Comparison of ENCODE assay signal across 10 cellular contexts in genomic region chr4:185112104-185112503, GRCh38. TPM values are rescaled to one million over a fixed set of nuclear protein-coding genes. Genes with fewer than 3 reads are reported as not detected.
DNase-seq lines count a peak whose midpoint lies in the region; FAIRE-seq and TF ChIP-seq lines count a peak whose summit lies in the region.
"Had no signal": no experiment of that assay in that cellular context is flagged by ENCODE, and none has a peak within 500 bp of the region (broad histone marks: within the 10 kb centered on the region; RNA-seq: fewer than 3 reads in every experiment).

No MANE protein-coding gene starts in this region.

- H2AFZ ChIP-seq in H1 (ENCODE audit: low read length): no peak overlapping the region

- no peaks in the 10 kb centered on the region for H3K79me1 ChIP-seq in H1 (ENCODE audit: low read depth, low read length)
- no peaks in the 10 kb centered on the region for H3K79me1 ChIP-seq in mesendoderm (ENCODE audit: low read length)

- H4K8ac ChIP-seq in H1 (ENCODE audit: extremely low read depth, insufficient read depth, low read length) (no peak overlapping the region), mesendoderm (ENCODE audit: low read depth, low read length) (no peak overlapping the region)

- no peaks in the 10 kb centered on the region; the same call in 1 of the 2 replicates for H3K23me2 ChIP-seq in H1 (ENCODE audit: low read depth, low read length)

- no peak overlapping the region for H4K5ac ChIP-seq in H1 (ENCODE audit: insufficient read length, low read depth, low read length)
- H4K5ac ChIP-seq in mesendoderm (ENCODE audit: low read length): no peak overlapping the region

- no peak overlapping the region for H4K91ac ChIP-seq in H1 (replicated peaks; ENCODE audit: insufficient read length, low read length)

- H3K9ac ChIP-seq in H1 (replicated peaks in 1 of 4; ENCODE audit: extremely low read depth in 1 of 4, low read depth in 3 of 4, low read length in 3 of 4): no peak overlapping the region
- no peak overlapping the region for H3K9ac ChIP-seq in mesendoderm (ENCODE audit: low read length)

- H2AK5ac ChIP-seq in H1 (ENCODE audit: low read depth, low read length): peak overlapping the region; percentile 90; the same call in 1 of the 2 replicates
- H2AK5ac ChIP-seq in mesendoderm (ENCODE audit: low read length): no peak overlapping the region

- H3K56ac ChIP-seq in H1 (replicated peaks; ENCODE audit: insufficient read length, low read depth, low read length) (peak overlapping the region; percentile 20), mesendoderm (ENCODE audit: low read length) (peak overlapping the region; percentile 1)

- H3K9me3 ChIP-seq in H1 (ENCODE audit: insufficient read depth in 2 of 2, low read depth in 1 of 2, low read length in 1 of 2) (no peaks in the 10 kb centered on the region), suprapubic skin (no peaks in the 10 kb centered on the region)

- no peaks in the 10 kb centered on the region for H4K20me1 ChIP-seq in H1 (replicated peaks in 1 of 2; ENCODE audit: control insufficient read depth in 1 of 2, insufficient read depth in 2 of 2, low read length in 2 of 2)

- 0 out of 2 replicates have a peak overlapping the region, but pooled peaks have one; percentile 37 for H2BK20ac ChIP-seq in H1 (ENCODE audit: low read length)

- TF ChIP-seq EP300 in H1 (IDR thresholded peaks at IDR 0.05; ENCODE audit: borderline replicate concordance in 1 of 2, low read depth in 2 of 2, low read length in 2 of 2) (no peak), suprapubic skin (IDR thresholded peaks at IDR 0.05) (no peak)

- H3K4ac ChIP-seq in H1 (replicated peaks; ENCODE audit: insufficient read length, low read depth, low read length): peak overlapping the region; percentile 57
- no peak overlapping the region for H3K4ac ChIP-seq in mesendoderm (ENCODE audit: low read depth, low read length)

- TF ChIP-seq POLR2A in H1 (IDR thresholded peaks at IDR 0.05; ENCODE audit: control extremely low read depth in 1 of 2, low read depth in 2 of 2, low read length in 2 of 2): no peak
- no peak for TF ChIP-seq POLR2A in suprapubic skin (IDR thresholded peaks at IDR 0.05)

- H2BK120ac ChIP-seq in H1 (replicated peaks; ENCODE audit: low read depth, low read length) (no peak overlapping the region), mesendoderm (ENCODE audit: low read depth, low read length) (no peak overlapping the region)

- TF ChIP-seq CTCF in AG10803 (conservative IDR thresholded peaks at IDR 0.05; ENCODE audit: low read length) (no peak), H1 (IDR thresholded peaks at IDR 0.05; ENCODE audit: control extremely low read depth in 1 of 3, insufficient read depth in 1 of 3, low read depth in 1 of 3, low read length in 3 of 3) (no peak), suprapubic skin (IDR thresholded peaks at IDR 0.05) (no peak)

- no peak overlapping the region for H3K14ac ChIP-seq in H1 (ENCODE audit: insufficient read length)

- H3K18ac ChIP-seq in H1 (ENCODE audit: extremely low read depth, low read length) (no peak overlapping the region), mesendoderm (ENCODE audit: low read length) (no peak overlapping the region)

- H3K79me2 ChIP-seq in H1 (ENCODE audit: control insufficient read depth in 1 of 2, insufficient read depth in 2 of 2, low read length in 2 of 2) (no peaks in the 10 kb centered on the region), mesendoderm (ENCODE audit: control insufficient read depth, insufficient read depth, low read length) (no peaks in the 10 kb centered on the region)

- H3K36me3 ChIP-seq in H1 (ENCODE audit: control insufficient read depth in 2 of 4, insufficient read depth in 4 of 4, low read length in 3 of 4) (no peaks in the 10 kb centered on the region), mesendoderm (ENCODE audit: control insufficient read depth, insufficient read depth, low read length) (no peaks in the 10 kb centered on the region), suprapubic skin (no peaks in the 10 kb centered on the region)

- DNase-seq in AG10803 (ENCODE audit: low read depth) (peak; percentile 86), NCI-H2227 treated with DMSO at 0.1 percent for 48 hours (lab: John Stamatoyannopoulos, UW) (peak; percentile 8), H1 (ENCODE audit: low read depth in 1 of 2, low spot score in 2 of 2) (peak in 1 of 2 experiments; percentile 23), mesendoderm (peak; percentile 62), SHP77 (lab: John Stamatoyannopoulos, UW) (no peak), suprapubic skin (ENCODE audit: low spot score in 2 of 2) (no peak), NAMALWA (ENCODE audit: low spot score) (no peak)
- no peak for DNase-seq in stimulated activated CD4-positive, alpha-beta T cell treated with anti-CD3 and anti-CD28 coated beads, Interleukin-4, amount 100 ng/mL, for 4 hours
- DNase-seq: substantia nigra had no signal

- H3K27ac ChIP-seq in H1 (ENCODE audit: low read depth, low read length) (no peak overlapping the region), mesendoderm (ENCODE audit: low read depth, low read length) (no peak overlapping the region), suprapubic skin (no peak overlapping the region)

- H3K4me3 ChIP-seq in AG10803 (ENCODE audit: low read length) (no peak overlapping the region), H1 (ENCODE audit: extremely low read depth in 1 of 4, insufficient read depth in 2 of 4, low read depth in 3 of 4, low read length in 4 of 4) (no peak overlapping the region), mesendoderm (ENCODE audit: low read length) (no peak overlapping the region), suprapubic skin (no peak overlapping the region)

- no peak for FAIRE-seq in H1 (lab: Jason Lieb, UNC)
- FAIRE-seq: G401.6 had no signal

- H3K4me1 ChIP-seq in H1 (replicated peaks in 1 of 4; ENCODE audit: control insufficient read depth in 3 of 4, insufficient read depth in 4 of 4, low read length in 3 of 4) (peaks cover 6 to 22% (median 12%) of the 10 kb centered on the region in 4 experiments), mesendoderm (ENCODE audit: control insufficient read depth, low read depth, low read length) (peaks cover 5% of the 10 kb centered on the region), suprapubic skin (peaks cover 9% of the 10 kb centered on the region)

- POLR2A ChIA-PET in H1 (lab: Charles Lee; ENCODE audit: partially characterized antibody): no interaction called here

- H2BK15ac ChIP-seq in H1 (ENCODE audit: low read length) (peak overlapping the region; percentile 75; the same call in 1 of the 2 replicates), mesendoderm (replicated peaks; ENCODE audit: low read depth) (no peak overlapping the region)

- WGBS in H1 (ENCODE audit: extremely low coverage in 1 of 2, insufficient coverage in 1 of 2, insufficient read length in 1 of 2, insufficient replicate concordance in 2 of 2, low coverage in 1 of 2, low lambda C conversion rate in 2 of 2, missing lambda C conversion rate in 1 of 2), 2 experiments: 94% methylated on average over 2 of the region's 2 CpGs; no CpG with 5 or more reads in 1 of the 2 experiments
- no CpG with 5 or more reads among the region's 2 CpGs for WGBS in mesendoderm (ENCODE audit: extremely low coverage, insufficient coverage, low lambda C conversion rate)
- WGBS in suprapubic skin: 75% methylated on average over 2 of the region's 2 CpGs

- H3K23ac ChIP-seq in H1 (ENCODE audit: insufficient read length) (no peak overlapping the region), mesendoderm (ENCODE audit: low read length) (no peak overlapping the region)

- H2BK5ac ChIP-seq in H1 (ENCODE audit: low read depth, low read length): no peak overlapping the region
- H2BK5ac ChIP-seq in mesendoderm (ENCODE audit: low read length): no peak overlapping the region

- CTCF ChIA-PET in H1 (lab: Charles Lee; ENCODE audit: partially characterized antibody): interaction anchor here (0.9 to 1.6 kb wide), 3 partner anchors 12 to 107 kb away, joined by 4 to 5 read pairs (median 4); no protein-coding TSS in a partner anchor

- no peak overlapping the region for H3K4me2 ChIP-seq in H1 (ENCODE audit: insufficient read depth in 1 of 2, low read depth in 2 of 2, low read length in 2 of 2)
- H3K4me2 ChIP-seq in mesendoderm (ENCODE audit: low read length): no peak overlapping the region

- TF ChIP-seq RAD21 in H1 (IDR thresholded peaks at IDR 0.05 in 1 of 2, conservative IDR thresholded peaks at IDR 0.05 in 1 of 2; ENCODE audit: low read depth in 2 of 2, low read length in 2 of 2): no peak

- H3K27me3 ChIP-seq in H1 (replicated peaks in 1 of 4; ENCODE audit: control insufficient read depth in 3 of 4, extremely low read depth in 1 of 4, insufficient read depth in 3 of 4, low read length in 3 of 4) (no peaks in the 10 kb centered on the region), mesendoderm (ENCODE audit: insufficient read depth, low read length, poor library complexity) (no peaks in the 10 kb centered on the region), suprapubic skin (no peaks in the 10 kb centered on the region)

- H2BK12ac ChIP-seq in H1 (ENCODE audit: low read depth, low read length): peak overlapping the region; percentile 23; the same call in 1 of the 2 replicates

TF ChIP-seq in H1, 55 proteins besides CTCF, POLR2A, EP300 and RAD21:
- TF ChIP-seq JUND (IDR thresholded peaks at IDR 0.05; ENCODE audit: low read length): 0 out of 2 replicates have a peak, but pooled peaks have one; percentile 16
- no peak for TF ChIP-seq CEBPB (IDR thresholded peaks at IDR 0.05; ENCODE audit: low read depth, low read length)
- TF ChIP-seq CTBP2 (IDR thresholded peaks at IDR 0.05; ENCODE audit: borderline replicate concordance, insufficient read depth, insufficient read length, low read length): no peak
- no peak for TF ChIP-seq SIN3A (conservative IDR thresholded peaks at IDR 0.05 in 1 of 2, IDR thresholded peaks at IDR 0.05 in 1 of 2; ENCODE audit: low read depth in 1 of 2, low read length in 2 of 2)
- no peak for TF ChIP-seq TEAD4 (IDR thresholded peaks at IDR 0.05; ENCODE audit: low read depth, low read length)
- TF ChIP-seq TCF12 (IDR thresholded peaks at IDR 0.05; ENCODE audit: low read depth, low read length): no peak
- TF ChIP-seq SRF (IDR thresholded peaks at IDR 0.05; ENCODE audit: low read depth, low read length): no peak

RNA-seq across cellular contexts. Expression of gene SLC25A4, which starts 31.0 kb away (rescaled TPM):
- total RNA-seq in H1 (2021; fragmentation: NEBNext Ultra II Directional; extraction: Animal tissue kit (Norgen Biotek cat#: 25700)): 42.0 TPM in 2 replicates
- polyA plus RNA-seq in H1 (2011; rRNA removed): 41.3 and 47.5 TPM in 2 replicates
- polyA plus RNA-seq in H1 (2011; cell fraction: cytosol; rRNA removed): 50.1 TPM
- 59.7 TPM for polyA plus RNA-seq in H1 (2011; cell fraction: nucleus; rRNA removed)
- 49.1 to 53.2 TPM (median 52.4 TPM) in 4 replicates for polyA plus RNA-seq in H1 (2012, experiment 1 of 2)
- 15.0 TPM for polyA plus RNA-seq in H1 (2012, experiment 2 of 2)
- polyA plus RNA-seq in H1 (2013, experiment 1 of 2): 14.5 TPM
- polyA plus RNA-seq in H1 (2013, experiment 2 of 2): 14.1 TPM
- polyA minus RNA-seq in H1 (2011; rRNA and poly(A)+ RNA removed): 25.4 and 26.3 TPM in 2 replicates
- polyA minus RNA-seq in H1 (2011; cell fraction: cytosol; rRNA and poly(A)+ RNA removed): 19.2 TPM
- 21.9 TPM for polyA minus RNA-seq in H1 (2011; cell fraction: nucleus; rRNA and poly(A)+ RNA removed)
- polyA plus RNA-seq in mesendoderm (2013, experiment 1 of 2): 13.9 TPM
- 14.2 TPM for polyA plus RNA-seq in mesendoderm (2013, experiment 2 of 2)
- total RNA-seq in suprapubic skin: 10 to 100 TPM; 13.8 to 20.3 (median 16.2) TPM

Comparison
In these comparisons a context has a peak if more than half of its experiments do, and no peak if none do; other contexts are left out.
1. DNase-seq: peak in AG10803 (single experiment), NCI-H2227 treated with DMSO at 0.1 percent for 48 hours (single experiment) and mesendoderm (single experiment); none in SHP77 (0 of 2), stimulated activated CD4-positive, alpha-beta T cell treated with anti-CD3 and anti-CD28 coated beads, Interleukin-4, amount 100 ng/mL, for 4 hours (0 of 2), suprapubic skin (0 of 2) and NAMALWA (single experiment).